8 cellular contexts compared by ENCODE assay signal in the genomic region with DNA sequence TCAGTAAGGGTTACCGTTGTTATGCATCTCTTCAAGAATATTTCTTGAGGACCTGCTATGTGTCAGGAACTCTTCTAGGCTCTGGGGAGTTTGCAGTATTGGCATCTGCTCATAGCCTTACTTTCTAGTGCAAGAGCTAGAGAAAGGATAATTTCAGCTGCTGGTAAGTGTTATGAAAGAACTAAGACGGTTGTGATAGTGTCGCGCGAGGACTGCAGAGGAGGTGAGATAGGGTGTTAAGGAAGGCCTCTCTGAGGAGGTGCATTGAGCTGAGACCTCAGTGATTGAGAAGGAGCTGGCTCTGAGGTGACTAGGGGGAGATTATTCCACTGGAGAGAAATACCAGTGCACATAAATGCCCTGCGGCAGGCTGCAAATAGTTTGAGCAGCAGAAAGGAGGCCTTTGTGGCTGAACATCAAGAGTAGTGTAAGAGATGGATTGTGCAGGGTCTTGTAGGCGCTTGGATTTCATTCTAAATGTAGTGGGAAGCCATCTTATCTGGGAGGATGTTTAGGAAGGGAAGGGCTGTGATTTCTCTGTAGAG. TPM values are rescaled to one million over a fixed set of nuclear protein-coding genes. Genes with fewer than 3 reads are reported as not detected.
DNase-seq lines count a peak whose midpoint lies in the region; ATAC-seq and TF ChIP-seq lines count a peak whose summit lies in the region.

No MANE protein-coding gene starts in this region.

- ATAC-seq in activated B cell treated with CpG ODN at 0.5 μM for 24 hours (ENCODE audit: low read depth), result no peak
- ATAC-seq in gastroesophageal sphincter, result no peak
- no peak for ATAC-seq in GM19324 (IDR thresholded peaks at IDR 0.05; ENCODE audit: low FRiP score, unreplicated experiment)

- no peak overlapping the region for H3K27ac ChIP-seq in AG04450 (ENCODE audit: low read depth, low read length)
- H3K27ac ChIP-seq in gastroesophageal sphincter, result peak overlapping the region in 3 of 4 donors; percentile 89 to 91 (median 89)
- H3K27ac ChIP-seq in skin epidermis, result peak overlapping the region in 20 of 21 experiments; percentile 87 to 98 (median 91)

- peaks cover 24% of the 10 kb centered on the region for H3K4me1 Mint-ChIP-seq in activated B cell treated with CpG ODN at 0.5 μM for 24 hours

- H3K4me3 Mint-ChIP-seq in activated B cell treated with CpG ODN at 0.5 μM for 24 hours, result peak overlapping the region; percentile 97

- in situ Hi-C loops in HAP-1 (cut with MboI; ENCODE audit: low sequenced_read_pairs), result loop anchor here (25.0 kb wide), 4 partner anchors 290 to 1090 kb away; partner anchors contain the start of gene ZCCHC8

- H3K36me3 ChIP-seq in HAP-1 (replicated peaks) (peaks cover 49% of the 10 kb centered on the region), gastroesophageal sphincter (peaks cover 0 to 44% of the 10 kb centered on the region in 2 donors)

- H3K9me3 ChIP-seq in AG04450 (ENCODE audit: control insufficient read depth, insufficient read depth, low read length) (peaks cover 4% of the 10 kb centered on the region; the same call in 1 of the 2 replicates), HAP-1 (no peaks in the 10 kb centered on the region), gastroesophageal sphincter (no peaks in the 10 kb centered on the region)

- H3K4me3 ChIP-seq in AG04450 (ENCODE audit: low read depth, low read length) (peak overlapping the region; percentile 100), HAP-1 (peak overlapping the region; percentile 98), gastroesophageal sphincter (peak overlapping the region; percentile 64 to 100), skin epidermis (peak overlapping the region; percentile 83 to 100 (median 99))

- CTCF ChIA-PET in AG04450 (lab: Charles Lee), result interaction anchor here (1.3 kb wide), 1 partner anchor 16 kb away, joined by 4 read pairs; no protein-coding TSS in a partner anchor
- CTCF ChIA-PET in activated B cell treated with CpG ODN at 0.5 μM for 24 hours (lab: Charles Lee), result interaction anchor here (0.6 to 1.8 kb wide), 5 partner anchors 17 to 332 kb away, joined by 3 to 5 read pairs (median 3); no protein-coding TSS in a partner anchor

- peaks cover 48% of the 10 kb centered on the region for H3K36me3 Mint-ChIP-seq in activated B cell treated with CpG ODN at 0.5 μM for 24 hours (ENCODE audit: low read depth)

- H3K27ac Mint-ChIP-seq in activated B cell treated with CpG ODN at 0.5 μM for 24 hours, result peak overlapping the region; percentile 92

- H3K27me3 Mint-ChIP-seq in activated B cell treated with CpG ODN at 0.5 μM for 24 hours, result no peaks in the 10 kb centered on the region

- 8 to 16% methylated on average over 6 to 7 of the region's 7 CpGs for WGBS in gastroesophageal sphincter (ENCODE audit: low coverage in 1 of 2), 2 donors

- H3K27me3 ChIP-seq in AG04450 (ENCODE audit: control insufficient read depth, insufficient read depth, low read length) (no peaks in the 10 kb centered on the region), HAP-1 (ENCODE audit: low read depth) (no peaks in the 10 kb centered on the region), gastroesophageal sphincter (no peaks in the 10 kb centered on the region)

- H3K4me1 ChIP-seq in HAP-1 (peaks cover 7% of the 10 kb centered on the region), gastroesophageal sphincter (peaks cover 0 to 31% (median 13%) of the 10 kb centered on the region in 3 donors)

- TF ChIP-seq EP300 in gastroesophageal sphincter (IDR thresholded peaks at IDR 0.05), result no peak

- intact Hi-C loops in activated B cell treated with CpG ODN at 0.5 μM for 24 hours (cut with micrococcal nuclease), result loop anchor here (1.0 to 2.0 kb wide), 6 partner anchors 16 to 628 kb away; partner anchors contain the start of genes EIF2B1, GTF2H3, OGFOD2 and TMED2

- POLR2A ChIA-PET in AG04450 (lab: Yijun Ruan, JAX) (interaction anchor here (0.9 to 1.0 kb wide), 2 partner anchors 31 to 370 kb away, joined by 3 to 4 read pairs; partner anchors contain the start of genes EIF2B1, GTF2H3, MPHOSPH9 and MTRFR), activated B cell treated with CpG ODN at 0.5 μM for 24 hours (lab: Charles Lee) (interaction anchor here (0.6 to 2.6 kb wide), 11 partner anchors 30 to 628 kb away, joined by 3 to 21 read pairs (median 5); partner anchors contain the start of genes ATP6V0A2, EIF2B1, GTF2H3 and KMT5A)

- DNase-seq in AG04450 (ENCODE audit: low read depth, low spot score) (no peak), HAP-1 (ENCODE audit: low spot score in 2 of 2) (peak in 1 of 2 experiments; percentile 48), activated B cell treated with CpG ODN at 0.5 μM for 24 hours (no peak), SHP77 treated with DMSO at 0.1 percent for 48 hours (lab: John Stamatoyannopoulos, UW) (no peak), NCI-H2171 (lab: John Stamatoyannopoulos, UW) (no peak)

- no peaks in the 10 kb centered on the region for H3K9me3 Mint-ChIP-seq in activated B cell treated with CpG ODN at 0.5 μM for 24 hours

- no peak for TF ChIP-seq POLR2A in gastroesophageal sphincter (IDR thresholded peaks at IDR 0.05)

- TF ChIP-seq CTCF in AG04450 (IDR thresholded peaks at IDR 0.05; ENCODE audit: low read depth, low read length), result no peak
- no peak for TF ChIP-seq CTCF in activated B cell treated with CpG ODN at 0.5 μM for 24 hours (IDR thresholded peaks at IDR 0.05)
- no peak for TF ChIP-seq CTCF in gastroesophageal sphincter (IDR thresholded peaks at IDR 0.05)

RNA-seq across cellular contexts. Expression of gene DDX55, which starts 0.8 kb away (rescaled TPM):
- polyA plus RNA-seq in AG04450 (2011; rRNA removed), result 12.6 and 15.4 TPM in 2 replicates
- polyA minus RNA-seq in AG04450 (2011; rRNA and poly(A)+ RNA removed), result 11.5 and 12.6 TPM in 2 replicates
- total RNA-seq in activated B cell treated with CpG ODN at 0.5 μM for 24 hours (28.8 and 35.0 TPM in 2 replicates), gastroesophageal sphincter (10 to 100 TPM; 15.3 to 22.6 (median 18.0) TPM)

RNA-seq across cellular contexts. Expression of gene TMED2, which starts 18.4 kb away (rescaled TPM):
- polyA plus RNA-seq in AG04450 (2011; rRNA removed), result 241 and 319 TPM in 2 replicates
- 171 and 196 TPM in 2 replicates for polyA minus RNA-seq in AG04450 (2011; rRNA and poly(A)+ RNA removed)
- total RNA-seq in activated B cell treated with CpG ODN at 0.5 μM for 24 hours (92.5 and 108 TPM in 2 replicates), gastroesophageal sphincter (100 to 1,000 TPM; 117 to 139 (median 128) TPM)

RNA-seq across cellular contexts. Expression of gene EIF2B1, which starts 30.8 kb away (rescaled TPM):
- polyA plus RNA-seq in AG04450 (2011; rRNA removed), result 36.6 and 37.8 TPM in 2 replicates
- polyA minus RNA-seq in AG04450 (2011; rRNA and poly(A)+ RNA removed), result 15.6 and 15.9 TPM in 2 replicates
- 67.3 and 79.7 TPM in 2 replicates for total RNA-seq in activated B cell treated with CpG ODN at 0.5 μM for 24 hours
- 100 to 1,000 TPM in 3 of 4 donors, 10 to 100 TPM in 1; 94.7 to 113 (median 106) TPM for total RNA-seq in gastroesophageal sphincter

RNA-seq across cellular contexts. Expression of gene GTF2H3, which starts 30.9 kb away (rescaled TPM):
- polyA plus RNA-seq in AG04450 (2011; rRNA removed), result 35.8 and 55.1 TPM in 2 replicates
- polyA minus RNA-seq in AG04450 (2011; rRNA and poly(A)+ RNA removed), result 22.3 and 32.7 TPM in 2 replicates
- total RNA-seq in activated B cell treated with CpG ODN at 0.5 μM for 24 hours (33.8 and 36.2 TPM in 2 replicates), gastroesophageal sphincter (10 to 100 TPM; 19.3 to 28.9 (median 25.2) TPM)
